12 cellular contexts compared by ENCODE assay signal in the genomic region with DNA sequence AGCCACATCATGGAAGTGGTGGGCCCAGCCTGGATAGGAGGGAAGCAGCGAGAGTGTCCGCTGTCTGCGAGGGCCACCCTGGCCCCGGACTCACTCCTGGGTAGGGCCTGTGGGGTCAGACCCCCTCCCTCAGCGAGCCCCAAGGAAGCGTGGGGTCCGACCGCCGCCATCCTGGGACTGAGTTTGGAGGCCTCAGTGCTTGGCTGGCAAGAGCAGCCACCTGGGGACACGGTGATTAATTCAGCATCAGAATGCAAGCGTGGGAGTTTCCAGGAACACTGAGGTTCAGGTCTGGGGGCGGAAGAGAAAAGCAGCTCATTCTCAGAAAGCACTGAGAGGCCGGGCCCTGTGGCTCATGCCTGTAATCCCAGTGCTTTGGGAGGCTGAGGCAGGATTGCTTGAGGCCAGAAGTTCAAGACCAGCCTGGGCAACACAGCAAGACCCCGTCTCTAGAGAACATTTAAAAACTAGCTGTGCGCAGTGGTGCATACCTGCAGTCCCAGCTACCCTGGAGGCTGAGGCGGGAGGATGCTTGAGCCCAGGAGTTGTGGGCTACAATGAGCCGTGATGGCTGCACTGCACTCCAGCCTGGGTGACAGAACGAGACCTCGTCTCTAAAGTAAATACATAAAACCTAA. TPM values are rescaled to one million over a fixed set of nuclear protein-coding genes. Genes with fewer than 3 reads are reported as not detected.
DNase-seq lines count a peak whose midpoint lies in the region; ATAC-seq and TF ChIP-seq lines count a peak whose summit lies in the region.
"Had no signal": no experiment of that assay in that cellular context is flagged by ENCODE, and none has a peak within 500 bp of the region (broad histone marks: within the 10 kb centered on the region; RNA-seq: fewer than 3 reads in every experiment).

No MANE protein-coding gene starts in this region.

- no peaks in the 10 kb centered on the region for H3K27me3 ChIP-seq in esophagus squamous epithelium
- H3K27me3 ChIP-seq: dorsolateral prefrontal cortex, heart left ventricle, uterus had no signal

- H3K27ac ChIP-seq in esophagus squamous epithelium, result no peak overlapping the region
- H3K27ac ChIP-seq: dorsolateral prefrontal cortex, uterus had no signal

- H3K9me3 ChIP-seq in T-helper 17 cell (ENCODE audit: control insufficient read depth, low read length, poor library complexity, severe bottlenecking) (no peaks in the 10 kb centered on the region), esophagus squamous epithelium (no peaks in the 10 kb centered on the region)
- H3K9me3 ChIP-seq: heart left ventricle, uterus had no signal

- no peak for TF ChIP-seq POLR2A in esophagus squamous epithelium (IDR thresholded peaks at IDR 0.05)

- H3K36me3 ChIP-seq in esophagus squamous epithelium, result peaks cover 0 to 39% (median 4%) of the 10 kb centered on the region in 3 donors
- H3K36me3 ChIP-seq: uterus had no signal

- H3K4me1 Mint-ChIP-seq in T-helper 17 cell, result peaks cover 11% of the 10 kb centered on the region
- peaks cover 27% of the 10 kb centered on the region for H3K4me1 Mint-ChIP-seq in activated T-helper 1 cell treated with anti-CD3 and anti-CD28 coated beads, Interleukin-12 subunit alpha, Interleukin-12 subunit beta, Interleukin-2, Interleukin-4 antibody, amounts not matched to agents 30 ng/mL and 10 ng/mL and 1 ng/mL, durations not matched to agents 14 hours and 24 hours and 36 hours (ENCODE audit: low read depth)
- H3K4me1 Mint-ChIP-seq in neural crest cell, result no peaks in the 10 kb centered on the region
- H3K4me1 Mint-ChIP-seq: mesothelial cell of epicardium had no signal

- peak overlapping the region; percentile 21 for H3K27ac Mint-ChIP-seq in T-helper 17 cell
- peak overlapping the region; percentile 87 for H3K27ac Mint-ChIP-seq in activated T-helper 1 cell treated with anti-CD3 and anti-CD28 coated beads, Interleukin-12 subunit alpha, Interleukin-12 subunit beta, Interleukin-2, Interleukin-4 antibody, amounts not matched to agents 30 ng/mL and 10 ng/mL and 1 ng/mL, durations not matched to agents 14 hours and 24 hours and 36 hours
- H3K27ac Mint-ChIP-seq in neural crest cell (ENCODE audit: unreplicated experiment), result peak overlapping the region; percentile 6
- H3K27ac Mint-ChIP-seq: mesothelial cell of epicardium had no signal

- DNase-seq in T-helper 17 cell, result no peak
- peak; percentile 41 for DNase-seq in activated T-helper 1 cell treated with anti-CD3 and anti-CD28 coated beads, Interleukin-12 subunit alpha, Interleukin-12 subunit beta, Interleukin-2, Interleukin-4 antibody, amounts not matched to agents 30 ng/mL and 10 ng/mL and 1 ng/mL, durations not matched to agents 14 hours and 24 hours and 36 hours (ENCODE audit: low spot score)
- DNase-seq in neural crest cell (ENCODE audit: low read depth, low spot score), result no peak
- peak; percentile 47 for DNase-seq in stimulated activated CD8-positive, alpha-beta memory T cell treated with anti-CD3 and anti-CD28 coated beads, Interleukin-7, amount 100 ng/mL, for 24 hours (ENCODE audit: low read depth)
- no peak for DNase-seq in NCI-H146 treated with DMSO at 0.1 percent for 48 hours (lab: John Stamatoyannopoulos, UW; ENCODE audit: unreplicated experiment)
- no peak for DNase-seq in NCI-H526 (lab: John Stamatoyannopoulos, UW)
- no peak for DNase-seq in esophagus squamous epithelium (lab: John Stamatoyannopoulos, UW)
- DNase-seq: heart left ventricle, NCI-H446, uterus had no signal

- WGBS in esophagus squamous epithelium, 2 donors, result 0 to 96% methylated on average over 1 to 12 of the region's 19 CpGs

- H3K36me3 Mint-ChIP-seq in T-helper 17 cell (ENCODE audit: low read depth), result no peaks in the 10 kb centered on the region
- H3K36me3 Mint-ChIP-seq in activated T-helper 1 cell treated with anti-CD3 and anti-CD28 coated beads, Interleukin-12 subunit alpha, Interleukin-12 subunit beta, Interleukin-2, Interleukin-4 antibody, amounts not matched to agents 30 ng/mL and 10 ng/mL and 1 ng/mL, durations not matched to agents 14 hours and 24 hours and 36 hours (ENCODE audit: low read depth), result peaks cover 18% of the 10 kb centered on the region
- peaks cover 3% of the 10 kb centered on the region for H3K36me3 Mint-ChIP-seq in neural crest cell (ENCODE audit: low read depth)

- ATAC-seq in T-helper 17 cell, result no peak

- H3K27me3 Mint-ChIP-seq in T-helper 17 cell (no peaks in the 10 kb centered on the region), neural crest cell (ENCODE audit: low read depth) (no peaks in the 10 kb centered on the region)
- no peaks in the 10 kb centered on the region for H3K27me3 Mint-ChIP-seq in activated T-helper 1 cell treated with anti-CD3 and anti-CD28 coated beads, Interleukin-12 subunit alpha, Interleukin-12 subunit beta, Interleukin-2, Interleukin-4 antibody, amounts not matched to agents 30 ng/mL and 10 ng/mL and 1 ng/mL, durations not matched to agents 14 hours and 24 hours and 36 hours (ENCODE audit: insufficient read depth)

- peak overlapping the region; percentile 25 for H3K4me3 Mint-ChIP-seq in T-helper 17 cell
- peak overlapping the region; percentile 62 for H3K4me3 Mint-ChIP-seq in activated T-helper 1 cell treated with anti-CD3 and anti-CD28 coated beads, Interleukin-12 subunit alpha, Interleukin-12 subunit beta, Interleukin-2, Interleukin-4 antibody, amounts not matched to agents 30 ng/mL and 10 ng/mL and 1 ng/mL, durations not matched to agents 14 hours and 24 hours and 36 hours
- no peak overlapping the region for H3K4me3 Mint-ChIP-seq in neural crest cell
- H3K4me3 Mint-ChIP-seq: mesothelial cell of epicardium had no signal

- no peaks in the 10 kb centered on the region for H3K9me3 Mint-ChIP-seq in activated T-helper 1 cell treated with anti-CD3 and anti-CD28 coated beads, Interleukin-12 subunit alpha, Interleukin-12 subunit beta, Interleukin-2, Interleukin-4 antibody, amounts not matched to agents 30 ng/mL and 10 ng/mL and 1 ng/mL, durations not matched to agents 14 hours and 24 hours and 36 hours
- H3K9me3 Mint-ChIP-seq in neural crest cell, result no peaks in the 10 kb centered on the region
- H3K9me3 Mint-ChIP-seq: mesothelial cell of epicardium had no signal

- peaks cover 9 to 27% (median 15%) of the 10 kb centered on the region in 3 donors for H3K4me1 ChIP-seq in esophagus squamous epithelium
- H3K4me1 ChIP-seq: uterus had no signal

- H3K4me3 ChIP-seq in esophagus squamous epithelium, result no peak overlapping the region
- H3K4me3 ChIP-seq: dorsolateral prefrontal cortex, heart left ventricle, uterus had no signal

- TF ChIP-seq CTCF in neural crest cell (conservative IDR thresholded peaks at IDR 0.05), result no peak
- TF ChIP-seq CTCF in esophagus squamous epithelium (IDR thresholded peaks at IDR 0.05), result no peak

- intact Hi-C loops in activated T-helper 1 cell treated with anti-CD3 and anti-CD28 coated beads, Interleukin-12 subunit alpha, Interleukin-12 subunit beta, Interleukin-2, Interleukin-4 antibody, amounts not matched to agents 30 ng/mL and 10 ng/mL and 1 ng/mL, durations not matched to agents 14 hours and 24 hours and 36 hours (cut with micrococcal nuclease), result loop anchor here (1.0 to 2.0 kb wide), 4 partner anchors 14 to 61 kb away; partner anchors contain the start of genes CAMSAP1 and UBAC1
- intact Hi-C loops in esophagus squamous epithelium (cut with DNase I), result no loop called here

RNA-seq across cellular contexts. Expression of gene CAMSAP1, which starts 18.3 kb away (rescaled TPM):
- total RNA-seq in T-helper 17 cell, result 10 to 100 TPM; 32.6 to 39.3 TPM
- total RNA-seq in activated T-helper 1 cell treated with anti-CD3 and anti-CD28 coated beads, Interleukin-12 subunit alpha, Interleukin-12 subunit beta, Interleukin-2, Interleukin-4 antibody, amounts not matched to agents 30 ng/mL and 10 ng/mL and 1 ng/mL, durations not matched to agents 14 hours and 24 hours and 36 hours, result 43.3 and 43.8 TPM in 2 replicates
- 79.3 and 80.8 TPM in 2 replicates for total RNA-seq in neural crest cell
- 10 to 100 TPM; 31.2 to 85.3 (median 51.6) TPM for total RNA-seq in esophagus squamous epithelium

RNA-seq across cellular contexts. Expression of gene UBAC1, which starts 35.6 kb away (rescaled TPM):
- total RNA-seq in T-helper 17 cell, result 10 to 100 TPM; 23.2 to 23.7 TPM
- total RNA-seq in activated T-helper 1 cell treated with anti-CD3 and anti-CD28 coated beads, Interleukin-12 subunit alpha, Interleukin-12 subunit beta, Interleukin-2, Interleukin-4 antibody, amounts not matched to agents 30 ng/mL and 10 ng/mL and 1 ng/mL, durations not matched to agents 14 hours and 24 hours and 36 hours, result 41.9 and 42.0 TPM in 2 replicates
- 49.3 and 51.9 TPM in 2 replicates for total RNA-seq in neural crest cell
- 10 to 100 TPM; 47.6 to 63.2 (median 54.3) TPM for total RNA-seq in esophagus squamous epithelium

Comparison
In these comparisons a context has a peak if more than half of its experiments do, and no peak if none do; other contexts are left out.
1. DNase-seq: peak in activated T-helper 1 cell treated with anti-CD3 and anti-CD28 coated beads, Interleukin-12 subunit alpha, Interleukin-12 subunit beta, Interleukin-2, Interleukin-4 antibody, amounts not matched to agents 30 ng/mL and 10 ng/mL and 1 ng/mL, durations not matched to agents 14 hours and 24 hours and 36 hours (single experiment) and stimulated activated CD8-positive, alpha-beta memory T cell treated with anti-CD3 and anti-CD28 coated beads, Interleukin-7, amount 100 ng/mL, for 24 hours (single experiment); none in T-helper 17 cell (0 of 3), neural crest cell (single experiment), NCI-H146 treated with DMSO at 0.1 percent for 48 hours (single experiment), NCI-H526 (0 of 2) and esophagus squamous epithelium (single experiment).
2. H3K27ac Mint-ChIP-seq: peak in every context shown above with its lines; median percentile 87 in activated T-helper 1 cell treated with anti-CD3 and anti-CD28 coated beads, Interleukin-12 subunit alpha, Interleukin-12 subunit beta, Interleukin-2, Interleukin-4 antibody, amounts not matched to agents 30 ng/mL and 10 ng/mL and 1 ng/mL, durations not matched to agents 14 hours and 24 hours and 36 hours; 21 in T-helper 17 cell; 6 in neural crest cell.